Comparison of ENCODE assay signal across 17 cellular contexts in genomic region chr11:113131036-113131775, GRCh38.
"Had no signal": no experiment of that assay in that cellular context is flagged by ENCODE, and none has a peak within 500 bp of the region (broad histone marks: within the 10 kb centered on the region; RNA-seq: fewer than 3 reads in every experiment).

No MANE protein-coding gene starts in this region.

- DNase-seq: activated B cell treated with CpG ODN at 0.5 μM for 24 hours; activated CD4-positive, alpha-beta T cell treated with anti-CD3 and anti-CD28 coated beads for 48 hours; activated CD8-positive, alpha-beta T cell treated with anti-CD3 and anti-CD28 coated beads for 36 hours; activated effector memory CD4-positive, alpha-beta T cell treated with anti-CD3 and anti-CD28 coated beads, Interleukin-2, amount 50 U/mL, for 16 hours; activated T-cell treated with anti-CD3 and anti-CD28 coated beads, Interleukin-2, amount 50 U/mL, for 48 hours; adrenal gland; effector memory CD4-positive, alpha-beta T cell; heart right ventricle; left colon; lower lobe of right lung; naive thymus-derived CD8-positive, alpha-beta T cell; retina; stimulated activated CD4-positive, alpha-beta T cell treated with anti-CD3 and anti-CD28 coated beads, Interleukin-4, amount 100 ng/mL, for 4 hours; stimulated activated CD8-positive, alpha-beta memory T cell treated with anti-CD3 and anti-CD28 coated beads, Interleukin-4, amount 100 ng/mL, for 48 hours; stimulated activated naive CD4-positive, alpha-beta T cell treated with Interleukin-2 at 50 U/mL for 16 hours; trophoblast cell had no signal

- H3K4me3 ChIP-seq: adrenal gland, heart right ventricle, lower lobe of right lung, skin epidermis had no signal

- H3K27me3 ChIP-seq: adrenal gland, heart right ventricle had no signal

- H3K9me3 ChIP-seq: adrenal gland, heart right ventricle, lower lobe of right lung had no signal

- ATAC-seq: activated CD8-positive, alpha-beta T cell treated with anti-CD3 and anti-CD28 coated beads for 36 hours; left colon; lower lobe of right lung; naive thymus-derived CD8-positive, alpha-beta T cell had no signal

- H3K36me3 ChIP-seq: adrenal gland, heart right ventricle, lower lobe of right lung had no signal

- H3K4me1 ChIP-seq: lower lobe of right lung had no signal

- H3K27ac ChIP-seq: lower lobe of right lung, skin epidermis had no signal
